In genomic region chrX:154411322-154411980, GRCh38 we compare ENCODE assay signal across 8 cellular contexts. TPM values are rescaled to one million over a fixed set of nuclear protein-coding genes. Genes with fewer than 3 reads are reported as not detected.
DNase-seq lines count a peak whose midpoint lies in the region; ATAC-seq and TF ChIP-seq lines count a peak whose summit lies in the region.

TSS of gene TAFAZZIN (plus strand) at chrX:154411539. CDS start at chrX:154411844, 305 bp downstream.

- no peaks in the 10 kb centered on the region for H3K36me3 ChIP-seq in duodenal mucosa (ENCODE audit: control insufficient read depth in 1 of 2, insufficient read depth in 2 of 2, low read length in 2 of 2)
- no peaks in the 10 kb centered on the region for H3K36me3 ChIP-seq in right lobe of liver

- H3K27ac ChIP-seq in duodenal mucosa (ENCODE audit: low read depth, low read length) (peak within 1 kb of the TSS; percentile 89), right lobe of liver (peak within 1 kb of the TSS; percentile 78 to 88 (median 86))

- H3K9me3 ChIP-seq in duodenal mucosa (ENCODE audit: control insufficient read depth in 1 of 2, low read length in 2 of 2), result no peaks in the 10 kb centered on the region
- H3K9me3 ChIP-seq in right lobe of liver, result no peaks in the 10 kb centered on the region

- WGBS in right lobe of liver (ENCODE audit: insufficient coverage, low coverage, low lambda C conversion rate, missing lambda C conversion rate), result no CpG with 5 or more reads among the region's 72 CpGs

- TF ChIP-seq POLR2A in right lobe of liver (IDR thresholded peaks at IDR 0.05), result peak; percentile 61

- no peak for TF ChIP-seq CTCF in GM13977 (IDR thresholded peaks at IDR 0.05; ENCODE audit: extremely low read depth, insufficient read depth, missing control alignments)
- TF ChIP-seq CTCF in right lobe of liver (IDR thresholded peaks at IDR 0.05), result no peak

- in situ Hi-C loops in GM13977 (cut with MboI; ENCODE audit: low pct_unique_long_range_greater_than_20kb, low sequenced_read_pairs, unreplicated experiment), result no loop called here

- H3K4me1 ChIP-seq in duodenal mucosa (ENCODE audit: control insufficient read depth in 1 of 2, insufficient read depth in 2 of 2, low read length in 2 of 2) (peaks cover 7 to 10% of the 10 kb centered on the region in 2 donors), right lobe of liver (no peaks in the 10 kb centered on the region)

- peak within 1 kb of the TSS; percentile 78 to 79 for H3K9ac ChIP-seq in duodenal mucosa (ENCODE audit: low read depth in 1 of 2, low read length in 2 of 2)

- H3K4me3 ChIP-seq in duodenal mucosa (ENCODE audit: low read depth in 1 of 2, low read length in 2 of 2) (peak within 1 kb of the TSS; percentile 66 to 68), right lobe of liver (peak within 1 kb of the TSS; percentile 52 to 72 (median 70))

- H3K27me3 ChIP-seq in duodenal mucosa (ENCODE audit: control insufficient read depth in 1 of 2, insufficient read depth in 2 of 2, low read length in 2 of 2) (no peaks in the 10 kb centered on the region), right lobe of liver (no peaks in the 10 kb centered on the region)

- intact Hi-C loops in right lobe of liver (cut with DNase I), result no loop called here

- DNase-seq in GM13977 (ENCODE audit: low spot score), result peak; percentile 89
- DNase-seq in NCI-H446 (lab: John Stamatoyannopoulos, UW), result peak; percentile 15 to 69
- DNase-seq in activated CD4-positive, alpha-beta T cell treated with anti-CD3 and anti-CD28 coated beads, Interleukin-2, amount 50 U/mL, for 4 hours, result peak; percentile 53 to 60
- peak; percentile 75 to 81 (median 78) for DNase-seq in right lobe of liver
- peak; percentile 60 to 69 for DNase-seq in stimulated activated CD4-positive, alpha-beta T cell treated with anti-CD3 and anti-CD28 coated beads, Interleukin-4, amount 100 ng/mL, for 48 hours (ENCODE audit: low read depth in 2 of 2)

- ATAC-seq in HG02885 (IDR thresholded peaks at IDR 0.05; ENCODE audit: poor library complexity, unreplicated experiment) (peak; percentile 42), right lobe of liver (peak; percentile 69 to 86 (median 78)), GM19397 (IDR thresholded peaks at IDR 0.05; ENCODE audit: unreplicated experiment) (no peak)

RNA-seq across cellular contexts. Expression of gene TAFAZZIN, which starts in this region (rescaled TPM):
- total RNA-seq in right lobe of liver, result 10 to 100 TPM; 12.6 to 23.0 (median 17.3) TPM
